Comparison of ENCODE assay signal across 8 cellular contexts in the genomic region with DNA sequence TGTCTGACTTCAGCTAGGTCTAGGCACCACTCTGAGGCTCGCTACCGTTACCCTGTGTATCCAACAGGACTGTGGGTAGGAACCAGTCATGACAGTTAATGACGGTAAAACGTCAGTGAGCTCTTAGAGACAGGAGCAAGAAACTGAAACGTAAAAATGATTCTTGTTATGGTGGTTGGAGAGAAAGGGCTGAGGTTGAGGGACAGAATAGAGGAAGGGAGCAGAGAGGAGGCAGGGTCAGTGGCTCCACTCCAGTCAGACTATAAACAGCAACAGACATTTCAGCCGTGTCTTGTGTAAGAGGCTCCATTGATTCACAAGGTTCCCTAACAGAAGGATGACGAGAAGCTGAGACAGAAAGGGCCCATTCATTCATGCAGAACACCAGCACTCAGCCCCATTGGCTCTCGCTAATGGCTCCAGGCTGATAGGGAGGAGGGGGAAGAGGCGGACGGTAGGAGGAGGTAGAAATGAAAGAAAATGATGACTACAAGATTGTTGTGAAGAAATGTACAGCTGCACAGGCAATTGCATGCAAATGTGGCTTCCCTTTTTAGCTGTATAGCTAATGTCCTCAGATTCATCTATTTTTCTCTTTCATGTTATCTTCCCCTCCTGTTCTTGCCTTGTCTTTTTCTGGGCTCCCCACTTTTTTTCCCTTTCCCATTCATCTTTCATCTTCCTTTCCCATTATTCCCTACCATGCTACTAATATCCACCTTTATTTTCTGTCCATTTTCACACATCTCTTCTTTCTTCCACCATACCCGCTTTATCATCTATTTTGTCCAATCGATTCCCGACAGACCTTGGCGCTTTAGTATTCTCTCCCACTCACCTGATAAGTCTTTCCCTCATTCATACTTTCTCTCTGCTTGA. TPM values are rescaled to one million over a fixed set of nuclear protein-coding genes. Genes with fewer than 3 reads are reported as not detected.
DNase-seq lines count a peak whose midpoint lies in the region; ATAC-seq and TF ChIP-seq lines count a peak whose summit lies in the region.

No MANE protein-coding gene starts in this region.

- TF ChIP-seq CTCF in MM.1S (IDR thresholded peaks at IDR 0.05; ENCODE audit: low read length) (no peak), mammary epithelial cell (conservative IDR thresholded peaks at IDR 0.05 in 1 of 2, IDR thresholded peaks at IDR 0.05 in 1 of 2; ENCODE audit: extremely low read depth in 1 of 2, insufficient read depth in 1 of 2, low read depth in 1 of 2, low read length in 2 of 2) (no peak), Caco-2 (IDR thresholded peaks at IDR 0.05; ENCODE audit: insufficient read depth in 1 of 2, low read depth in 1 of 2, low read length in 1 of 2, severe bottlenecking in 1 of 2, unreplicated experiment in 1 of 2) (no peak), ascending aorta (IDR thresholded peaks at IDR 0.05) (no peak)

- H3K27me3 Mint-ChIP-seq in Caco-2 (ENCODE audit: insufficient read depth, unreplicated experiment): peaks cover 7% of the 10 kb centered on the region

- DNase-seq in MM.1S: no peak
- peak; percentile 94 for DNase-seq in mammary epithelial cell
- peak; percentile 85 for DNase-seq in midbrain (lab: John Stamatoyannopoulos, UW)
- no peak for DNase-seq in trophoblast cell
- DNase-seq in Caco-2: no peak
- DNase-seq in ascending aorta (ENCODE audit: low spot score in 2 of 2): no peak

- H4K12ac ChIP-seq in trophoblast cell (ENCODE audit: low read depth, low read length): no peak overlapping the region

- no peak overlapping the region for H2BK12ac ChIP-seq in trophoblast cell (ENCODE audit: low read length)

- H2AFZ ChIP-seq in MM.1S (ENCODE audit: low read length) (peak overlapping the region; percentile 35), mammary epithelial cell (ENCODE audit: low read depth, low read length) (peak overlapping the region; percentile 86), trophoblast cell (ENCODE audit: insufficient read depth, low read length, poor library complexity) (no peak overlapping the region)

- ATAC-seq in GM18502 (IDR thresholded peaks at IDR 0.05; ENCODE audit: poor library complexity, unreplicated experiment) (peak; percentile 56), GM21529 (IDR thresholded peaks at IDR 0.05; ENCODE audit: unreplicated experiment) (peak; percentile 62)

- H3F3A ChIP-seq in MM.1S (ENCODE audit: insufficient read depth, low read length): no peaks in the 10 kb centered on the region

- H3K79me2 ChIP-seq in MM.1S (ENCODE audit: low read length): no peaks in the 10 kb centered on the region
- H3K79me2 ChIP-seq in mammary epithelial cell (ENCODE audit: insufficient read depth, low read length): no peaks in the 10 kb centered on the region
- no peaks in the 10 kb centered on the region for H3K79me2 ChIP-seq in trophoblast cell (ENCODE audit: control insufficient read depth, insufficient read depth, low read length, poor library complexity)

- 43% methylated on average over 14 of the region's 14 CpGs for WGBS in mammary epithelial cell (ENCODE audit: low coverage, missing lambda C conversion rate)
- 100% methylated on average over 6 of the region's 14 CpGs for whole genome bisulfite sequencing in trophoblast cell (ENCODE audit: extremely low coverage, insufficient coverage, insufficient read length)

- no peak overlapping the region for H3K4ac ChIP-seq in trophoblast cell (ENCODE audit: low read depth, low read length)

- H3K9me2 ChIP-seq in MM.1S (replicated peaks; ENCODE audit: insufficient read depth, low read length): no peaks in the 10 kb centered on the region

- H3K4me3 Mint-ChIP-seq in Caco-2 (ENCODE audit: unreplicated experiment): no peak overlapping the region

- dilution Hi-C loops in mammary epithelial cell (cut with HindIII; ENCODE audit: low sequenced_read_pairs): no loop called here

- H3K27me3 ChIP-seq in MM.1S (replicated peaks; ENCODE audit: insufficient read depth, low read length): no peaks in the 10 kb centered on the region
- no peaks in the 10 kb centered on the region for H3K27me3 ChIP-seq in mammary epithelial cell (ENCODE audit: insufficient read depth, low read length)
- H3K27me3 ChIP-seq in trophoblast cell (ENCODE audit: insufficient read depth, low read length): no peaks in the 10 kb centered on the region
- H3K27me3 ChIP-seq in Caco-2 (replicated peaks; ENCODE audit: control insufficient read depth, insufficient read depth, low read length): no peaks in the 10 kb centered on the region; the same call in 1 of the 2 replicates
- no peaks in the 10 kb centered on the region for H3K27me3 ChIP-seq in ascending aorta

- in situ Hi-C loops in mammary epithelial cell (cut with MboI; ENCODE audit: low sequenced_read_pairs in 2 of 2): no loop called here

- no peaks in the 10 kb centered on the region for H3K9me3 ChIP-seq in MM.1S (replicated peaks; ENCODE audit: insufficient read depth, low read length)
- H3K9me3 ChIP-seq in mammary epithelial cell (replicated peaks; ENCODE audit: insufficient read depth, low read length): no peaks in the 10 kb centered on the region
- H3K9me3 ChIP-seq in trophoblast cell (ENCODE audit: insufficient read depth, low read depth, low read length): no peaks in the 10 kb centered on the region
- H3K9me3 ChIP-seq in Caco-2: no peaks in the 10 kb centered on the region
- no peaks in the 10 kb centered on the region for H3K9me3 ChIP-seq in ascending aorta

- no peak overlapping the region for H4K8ac ChIP-seq in trophoblast cell (ENCODE audit: low read depth, low read length)

- H2BK5ac ChIP-seq in trophoblast cell (ENCODE audit: low read depth, low read length, poor library complexity): no peak overlapping the region

- H3K9ac ChIP-seq in MM.1S (ENCODE audit: low read length): no peak overlapping the region
- H3K9ac ChIP-seq in mammary epithelial cell (ENCODE audit: insufficient read depth, low read length): peak overlapping the region; percentile 6
- no peak overlapping the region for H3K9ac ChIP-seq in trophoblast cell (ENCODE audit: low read length)

- H3K4me2 ChIP-seq in MM.1S (ENCODE audit: low read depth, low read length) (peak overlapping the region; percentile 28), mammary epithelial cell (ENCODE audit: insufficient read depth, low read depth, low read length) (peak overlapping the region; percentile 64), trophoblast cell (ENCODE audit: low read length) (no peak overlapping the region)

- H3K27ac ChIP-seq in MM.1S (ENCODE audit: low read length): no peak overlapping the region
- peak overlapping the region; percentile 31 for H3K27ac ChIP-seq in mammary epithelial cell (ENCODE audit: insufficient read depth, low read depth, low read length)
- H3K27ac ChIP-seq in trophoblast cell (ENCODE audit: low read depth, low read length): no peak overlapping the region
- no peak overlapping the region for H3K27ac ChIP-seq in ascending aorta

- H3K4me3 ChIP-seq in MM.1S (ENCODE audit: low read length) (no peak overlapping the region), mammary epithelial cell (replicated peaks in 1 of 3; ENCODE audit: insufficient read depth in 1 of 3, low read depth in 2 of 3, low read length in 3 of 3) (peak overlapping the region in 1 of 3 experiments; percentile 3), trophoblast cell (ENCODE audit: low read depth, low read length) (no peak overlapping the region), Caco-2 (ENCODE audit: low read depth, low read length) (no peak overlapping the region), ascending aorta (no peak overlapping the region)

- no peak overlapping the region for H3K23ac ChIP-seq in trophoblast cell (ENCODE audit: low read length)

- H3K14ac ChIP-seq in trophoblast cell (ENCODE audit: low read length): no peak overlapping the region

- no TSS peak for BruUV-seq in mammary epithelial cell (replicated peaks; lab: Mats Ljungman, UMichigan)
- BruUV-seq in Caco-2 (replicated peaks; lab: Mats Ljungman, UMichigan): no TSS peak

- no peaks in the 10 kb centered on the region for H4K20me1 ChIP-seq in MM.1S (ENCODE audit: insufficient read depth, low read length)
- no peaks in the 10 kb centered on the region for H4K20me1 ChIP-seq in mammary epithelial cell (ENCODE audit: insufficient read depth, low read length)

- POLR2A ChIA-PET in Caco-2 (lab: Charles Lee): no interaction called here

- no peak overlapping the region for H3K27ac Mint-ChIP-seq in Caco-2 (ENCODE audit: unreplicated experiment)

- H3K4me1 ChIP-seq in MM.1S (ENCODE audit: low read length): peaks cover 7% of the 10 kb centered on the region; the same call in 1 of the 2 replicates
- H3K4me1 ChIP-seq in mammary epithelial cell (ENCODE audit: insufficient read depth, low read length): peaks cover 18% of the 10 kb centered on the region
- H3K4me1 ChIP-seq in trophoblast cell (ENCODE audit: control insufficient read depth in 1 of 2, insufficient read depth in 2 of 2, low read length in 2 of 2): peaks cover 9 to 21% of the 10 kb centered on the region in 2 experiments
- peaks cover 3% of the 10 kb centered on the region; the same call in 1 of the 2 replicates for H3K4me1 ChIP-seq in Caco-2
- H3K4me1 ChIP-seq in ascending aorta: peaks cover 2 to 8% of the 10 kb centered on the region in 2 donors

- no peak overlapping the region for H4K91ac ChIP-seq in trophoblast cell (ENCODE audit: low read depth, low read length)

- intact Hi-C loops in mammary epithelial cell (cut with micrococcal nuclease): loop anchor here (2.0 kb wide), 1 partner anchor 30 kb away; no protein-coding TSS in a partner anchor
- intact Hi-C loops in Caco-2 (cut with micrococcal nuclease; ENCODE audit: unreplicated experiment): loop anchor here (5.0 kb wide), 1 partner anchor 521 kb away; no protein-coding TSS in a partner anchor
- intact Hi-C loops in ascending aorta (cut with DNase I): no loop called here

- no peaks in the 10 kb centered on the region for H3K36me3 ChIP-seq in MM.1S (replicated peaks; ENCODE audit: insufficient read depth, low read length)
- H3K36me3 ChIP-seq in mammary epithelial cell (ENCODE audit: insufficient read depth, low read length): no peaks in the 10 kb centered on the region
- no peaks in the 10 kb centered on the region for H3K36me3 ChIP-seq in trophoblast cell (ENCODE audit: control insufficient read depth in 1 of 2, insufficient read depth in 2 of 2, low read length in 2 of 2)
- no peaks in the 10 kb centered on the region for H3K36me3 ChIP-seq in Caco-2 (ENCODE audit: control insufficient read depth, insufficient read depth, low read length)
- H3K36me3 ChIP-seq in ascending aorta: no peaks in the 10 kb centered on the region

- H3K4me1 Mint-ChIP-seq in Caco-2 (ENCODE audit: low read depth, unreplicated experiment): peaks cover 7% of the 10 kb centered on the region

- no peaks in the 10 kb centered on the region for H3K9me3 Mint-ChIP-seq in Caco-2 (ENCODE audit: unreplicated experiment)

- no peak overlapping the region for H3K18ac ChIP-seq in trophoblast cell (ENCODE audit: low read length)

- no peak overlapping the region for H2AK5ac ChIP-seq in trophoblast cell (ENCODE audit: low read length)

- CTCF ChIA-PET in mammary epithelial cell (lab: Charles Lee; ENCODE audit: low non-redundant PET): no interaction called here
- CTCF ChIA-PET in Caco-2 (lab: Charles Lee): interaction anchor here (1.1 to 2.7 kb wide), 2 partner anchors 69 to 78 kb away, joined by 3 to 8 read pairs; no protein-coding TSS in a partner anchor

- H3K36me3 Mint-ChIP-seq in Caco-2 (ENCODE audit: insufficient read depth, unreplicated experiment): no peaks in the 10 kb centered on the region

- H2BK120ac ChIP-seq in trophoblast cell (ENCODE audit: insufficient read depth, low read length, poor library complexity): no peak overlapping the region

- H3K79me1 ChIP-seq in trophoblast cell (ENCODE audit: low read length): peaks cover 4% of the 10 kb centered on the region

RNA-seq across cellular contexts. Expression of a gene that starts 34.3 kb away (rescaled TPM):
- total RNA-seq in mammary epithelial cell: 100 to 1,000 TPM in 1 of 2 donors, 10 to 100 TPM in 1; 53.0 to 115 TPM
- 40.7 TPM for polyA plus RNA-seq in mammary epithelial cell
- polyA minus RNA-seq in mammary epithelial cell: 71.6 TPM
- 103 and 111 TPM in 2 replicates for polyA plus RNA-seq in trophoblast cell (2013)
- total RNA-seq in Caco-2 (2022): 1.1 and 1.2 TPM in 2 replicates
- total RNA-seq in ascending aorta: 88.0 TPM

Comparison
In these comparisons a context has a peak if more than half of its experiments do, and no peak if none do; other contexts are left out.
1. DNase-seq: peak in mammary epithelial cell (single experiment) and midbrain (single experiment); none in MM.1S (single experiment), trophoblast cell (0 of 2), Caco-2 (0 of 2) and ascending aorta (0 of 2).
2. RNA of a gene that starts 34.3 kb away (total RNA-seq): 53.0 to 115 TPM in mammary epithelial cell and 88.0 TPM in ascending aorta (single experiment); 1.1 to 1.2 TPM in Caco-2; every median in the first group is over 10 times any median in the second.